ENCODE assay signal across 10 cellular contexts in the genomic region with DNA sequence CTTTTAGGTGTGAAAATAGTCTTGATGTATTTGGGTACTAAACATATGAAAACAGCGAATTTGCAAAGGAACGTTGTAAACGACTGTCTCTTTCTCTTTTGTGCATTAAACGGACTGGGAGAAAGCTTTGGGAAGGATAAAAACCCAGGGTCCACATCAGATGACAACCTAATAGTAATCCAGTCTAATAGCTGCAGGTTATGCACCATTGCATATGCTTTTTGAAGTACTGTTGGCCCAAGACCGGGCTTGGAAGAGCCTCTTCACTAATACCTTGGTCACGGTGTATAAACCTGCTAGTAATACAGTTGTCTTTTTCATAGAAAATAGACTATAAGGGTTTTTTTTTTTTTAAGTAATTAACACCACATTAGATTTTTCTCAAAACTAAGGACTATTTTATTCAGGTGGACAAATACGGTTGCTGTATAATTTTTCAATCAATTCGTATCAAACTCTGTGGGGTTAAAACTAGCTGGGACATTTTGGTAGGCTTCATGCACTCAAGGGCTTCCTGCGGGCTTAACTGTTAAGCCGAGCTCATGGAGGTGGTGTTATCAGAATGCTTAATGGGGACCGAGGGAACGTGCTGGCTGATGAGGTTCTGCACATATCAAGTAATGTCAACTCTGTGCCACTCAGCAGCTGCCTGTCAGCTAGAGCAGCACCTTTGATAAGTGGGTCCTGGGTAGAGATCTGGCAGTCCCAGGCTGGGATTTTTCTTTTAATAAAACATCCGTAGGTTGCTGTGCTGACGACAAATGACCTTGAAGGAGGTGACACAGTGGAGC. TPM values are rescaled to one million over a fixed set of nuclear protein-coding genes. Genes with fewer than 3 reads are reported as not detected.
DNase-seq lines count a peak whose midpoint lies in the region; FAIRE-seq and TF ChIP-seq lines count a peak whose summit lies in the region.
"Had no signal": no experiment of that assay in that cellular context is flagged by ENCODE, and none has a peak within 500 bp of the region (broad histone marks: within the 10 kb centered on the region; RNA-seq: fewer than 3 reads in every experiment).

No MANE protein-coding gene starts in this region.

- H3K4me3 ChIP-seq in HUES64 (ENCODE audit: low read length) (peak overlapping the region; percentile 67), WERI-Rb-1 (ENCODE audit: low read depth, low read length) (no peak overlapping the region), right atrium auricular region (peak overlapping the region; percentile 71 to 82), smooth muscle cell (no peak overlapping the region), MM.1S (ENCODE audit: low read length) (no peak overlapping the region)

- H3K36me3 ChIP-seq in HUES64 (ENCODE audit: insufficient read depth, low read length) (no peaks in the 10 kb centered on the region), WERI-Rb-1 (no peaks in the 10 kb centered on the region), right atrium auricular region (no peaks in the 10 kb centered on the region), smooth muscle cell (ENCODE audit: low read depth) (no peaks in the 10 kb centered on the region), MM.1S (replicated peaks; ENCODE audit: insufficient read depth, low read length) (no peaks in the 10 kb centered on the region)

- no peaks in the 10 kb centered on the region for H3K79me2 ChIP-seq in smooth muscle cell (ENCODE audit: low read depth)
- H3K79me2 ChIP-seq in MM.1S (ENCODE audit: low read length): no peaks in the 10 kb centered on the region

- H3K9me2 ChIP-seq in MM.1S (replicated peaks; ENCODE audit: insufficient read depth, low read length): no peaks in the 10 kb centered on the region

- TF ChIP-seq POLR2A in GM12891 (IDR thresholded peaks at IDR 0.05; ENCODE audit: low read depth, low read length): no peak

- H3K4me2 ChIP-seq in smooth muscle cell: peak overlapping the region; percentile 93
- H3K4me2 ChIP-seq in MM.1S (ENCODE audit: low read depth, low read length): no peak overlapping the region

- no peak for FAIRE-seq in GM12891 (lab: Jason Lieb, UNC)

- H3K4me1 ChIP-seq in HUES64 (ENCODE audit: insufficient read depth, low read length): peaks cover 37% of the 10 kb centered on the region
- no peaks in the 10 kb centered on the region for H3K4me1 ChIP-seq in right atrium auricular region
- H3K4me1 ChIP-seq in smooth muscle cell (ENCODE audit: low read depth): peaks cover 4% of the 10 kb centered on the region
- no peaks in the 10 kb centered on the region for H3K4me1 ChIP-seq in MM.1S (ENCODE audit: low read length)

- H3K27me3 ChIP-seq in HUES64 (ENCODE audit: insufficient read depth, low read length) (peaks cover 47% of the 10 kb centered on the region), WERI-Rb-1 (ENCODE audit: insufficient read depth, low read depth, severe bottlenecking) (peaks cover 12% of the 10 kb centered on the region), right atrium auricular region (no peaks in the 10 kb centered on the region), smooth muscle cell (ENCODE audit: low read depth) (peaks cover 64% of the 10 kb centered on the region), MM.1S (replicated peaks; ENCODE audit: insufficient read depth, low read length) (no peaks in the 10 kb centered on the region)

- H4K20me1 ChIP-seq in smooth muscle cell (ENCODE audit: low read depth) (no peaks in the 10 kb centered on the region), MM.1S (ENCODE audit: insufficient read depth, low read length) (no peaks in the 10 kb centered on the region)

- H2AFZ ChIP-seq in smooth muscle cell (ENCODE audit: low read depth) (no peak overlapping the region), MM.1S (ENCODE audit: low read length) (no peak overlapping the region)

- WGBS in HUES64: 10% methylated on average over 13 of the region's 14 CpGs
- 7% methylated on average over 14 of the region's 14 CpGs for WGBS in smooth muscle cell (ENCODE audit: low lambda C conversion rate)

- peak; percentile 33 for DNase-seq in WERI-Rb-1
- DNase-seq in right atrium auricular region (ENCODE audit: low spot score): peak; percentile 73
- DNase-seq in smooth muscle cell (lab: John Stamatoyannopoulos, UW; ENCODE audit: unreplicated experiment): no peak
- no peak for DNase-seq in MM.1S
- DNase-seq in NCI-H146 treated with DMSO at 0.1 percent for 48 hours (lab: John Stamatoyannopoulos, UW; ENCODE audit: unreplicated experiment): no peak
- DNase-seq in GM12891 (ENCODE audit: insufficient read length, low spot score): no peak
- DNase-seq: CD8-positive, alpha-beta T cell; immature natural killer cell had no signal

- H3K27ac ChIP-seq in HUES64 (ENCODE audit: low read depth, low read length): no peak overlapping the region
- no peak overlapping the region for H3K27ac ChIP-seq in WERI-Rb-1
- peak overlapping the region; percentile 94 to 99 for H3K27ac ChIP-seq in right atrium auricular region
- H3K27ac ChIP-seq in smooth muscle cell (ENCODE audit: low read depth): no peak overlapping the region
- no peak overlapping the region for H3K27ac ChIP-seq in MM.1S (ENCODE audit: low read length)

- H3K9me3 ChIP-seq in HUES64 (ENCODE audit: insufficient read depth, low read depth, low read length) (no peaks in the 10 kb centered on the region), WERI-Rb-1 (ENCODE audit: severe bottlenecking) (no peaks in the 10 kb centered on the region), right atrium auricular region (no peaks in the 10 kb centered on the region), smooth muscle cell (replicated peaks; ENCODE audit: low read depth) (no peaks in the 10 kb centered on the region), MM.1S (replicated peaks; ENCODE audit: insufficient read depth, low read length) (no peaks in the 10 kb centered on the region)

- no peak overlapping the region for H3K9ac ChIP-seq in HUES64 (ENCODE audit: low read depth, low read length)
- no peak overlapping the region for H3K9ac ChIP-seq in smooth muscle cell (ENCODE audit: low read depth)
- H3K9ac ChIP-seq in MM.1S (ENCODE audit: low read length): no peak overlapping the region

- no peaks in the 10 kb centered on the region for H3F3A ChIP-seq in smooth muscle cell (ENCODE audit: low read depth)
- H3F3A ChIP-seq in MM.1S (ENCODE audit: insufficient read depth, low read length): no peaks in the 10 kb centered on the region

- TF ChIP-seq CTCF in WERI-Rb-1 (IDR thresholded peaks at IDR 0.05; ENCODE audit: low read depth, low read length) (no peak), right atrium auricular region (IDR thresholded peaks at IDR 0.05) (no peak), smooth muscle cell (IDR thresholded peaks at IDR 0.05; ENCODE audit: borderline replicate concordance, insufficient read depth, poor library complexity, severe bottlenecking) (no peak), MM.1S (IDR thresholded peaks at IDR 0.05; ENCODE audit: low read length) (no peak)

TF ChIP-seq in GM12891, 5 proteins besides CTCF, POLR2A, EP300 and RAD21:
- TF ChIP-seq TAF1 (IDR thresholded peaks at IDR 0.05; ENCODE audit: low read depth, low read length) (no peak), SPI1 (IDR thresholded peaks at IDR 0.05; ENCODE audit: low read depth, low read length) (no peak), POLR2AphosphoS5 (IDR thresholded peaks at IDR 0.05; ENCODE audit: low read depth, low read length) (no peak), PAX5 (IDR thresholded peaks at IDR 0.05; ENCODE audit: insufficient read depth, low read length, severe bottlenecking) (no peak), POU2F2 (IDR thresholded peaks at IDR 0.05; ENCODE audit: low read depth, low read length) (no peak)
TF ChIP-seq in GM12891: peak in this region for 0.

RNA-seq across cellular contexts. Expression of a gene that starts 2.1 kb away (rescaled TPM):
- polyA plus RNA-seq in HUES64 (2013, experiment 1 of 2): 1.5 TPM
- 1.8 TPM for polyA plus RNA-seq in HUES64 (2013, experiment 2 of 2)
- 100 to 1,000 TPM; 392 to 756 TPM for total RNA-seq in right atrium auricular region
- total RNA-seq in smooth muscle cell: 0.09 and 0.27 TPM in 2 replicates
- polyA plus RNA-seq in smooth muscle cell: not detected in 2 replicates
- not detected for polyA plus RNA-seq in GM12891 (2012; ENCODE audit: low read depth, missing spikeins)
- total RNA-seq: CD8-positive, alpha-beta T cell had no signal

RNA-seq across cellular contexts. Expression of a gene that starts 39.8 kb away (rescaled TPM):
- not detected for polyA plus RNA-seq in HUES64 (2013, experiment 1 of 2)
- not detected for polyA plus RNA-seq in HUES64 (2013, experiment 2 of 2)
- total RNA-seq in right atrium auricular region (not detected), smooth muscle cell (not detected in 2 replicates)
- polyA plus RNA-seq in smooth muscle cell: not detected in 2 replicates
- polyA plus RNA-seq in GM12891 (2012; ENCODE audit: low read depth, missing spikeins): not detected
- total RNA-seq: CD8-positive, alpha-beta T cell; esophagus mucosa had no signal
- polyA plus RNA-seq: immature natural killer cell had no signal

Comparison
In these comparisons a context has a peak if more than half of its experiments do, and no peak if none do; other contexts are left out.
1. H3K27ac ChIP-seq: peak in right atrium auricular region (2 of 2); none in HUES64 (single experiment), WERI-Rb-1 (single experiment), smooth muscle cell (single experiment) and MM.1S (single experiment).
2. H3K4me3 ChIP-seq: peak in HUES64 (single experiment) and right atrium auricular region (2 of 2); none in WERI-Rb-1 (single experiment), smooth muscle cell (single experiment) and MM.1S (single experiment).
3. DNase-seq: peak in WERI-Rb-1 (single experiment) and right atrium auricular region (single experiment); none in smooth muscle cell (single experiment), MM.1S (single experiment), NCI-H146 treated with DMSO at 0.1 percent for 48 hours (single experiment) and GM12891 (single experiment).
4. RNA of a gene that starts 2.1 kb away (total RNA-seq): 392 to 756 TPM in right atrium auricular region; 0.09 to 0.27 TPM in smooth muscle cell; every median in the first group is over 100 times any median in the second.